Comparison of ENCODE assay signal across 7 cellular contexts in the genomic region with DNA sequence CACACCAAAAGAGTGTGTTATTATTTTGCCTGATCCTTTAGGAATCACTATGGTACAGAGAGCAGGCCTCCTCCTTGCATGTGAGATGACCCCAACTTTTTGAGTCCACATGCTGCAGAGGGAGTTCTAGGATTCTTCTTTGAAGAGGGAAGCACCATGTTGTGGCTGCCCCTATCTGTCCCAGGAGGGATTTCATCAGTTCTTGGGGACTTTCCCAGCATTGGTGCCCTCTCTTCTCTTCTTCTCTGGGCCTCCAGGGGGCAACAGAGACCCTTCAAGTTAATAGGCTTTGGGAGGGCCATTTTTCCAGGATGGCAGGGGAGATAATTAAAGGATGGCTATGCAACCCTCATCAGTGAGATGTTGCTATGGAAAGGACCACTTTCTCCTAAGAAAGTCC. TPM values are rescaled to one million over a fixed set of nuclear protein-coding genes. Genes with fewer than 3 reads are reported as not detected.
DNase-seq lines count a peak whose midpoint lies in the region; ATAC-seq and TF ChIP-seq lines count a peak whose summit lies in the region.

No MANE protein-coding gene starts in this region.

- no peaks in the 10 kb centered on the region for H3K9me3 ChIP-seq in sigmoid colon

- no peaks in the 10 kb centered on the region for H3K27me3 ChIP-seq in sigmoid colon

- H3K4me3 ChIP-seq in sigmoid colon = no peak overlapping the region

- no peak overlapping the region for H3K27ac ChIP-seq in sigmoid colon

- intact Hi-C loops in sigmoid colon (cut with DNase I) = no loop called here

- H3K36me3 ChIP-seq in sigmoid colon = no peaks in the 10 kb centered on the region

- TF ChIP-seq CTCF in sigmoid colon (IDR thresholded peaks at IDR 0.05) = no peak

- DNase-seq in GM03348 (ENCODE audit: low spot score) = peak; percentile 29
- DNase-seq in GM19240 (ENCODE audit: insufficient read length, low spot score) = peak; percentile 6
- DNase-seq in kidney tubule cell (ENCODE audit: low spot score) = peak; percentile 55
- DNase-seq in nucleus accumbens (lab: John Stamatoyannopoulos, UW) = no peak
- no peak for DNase-seq in sigmoid colon

- TF ChIP-seq EP300 in sigmoid colon (IDR thresholded peaks at IDR 0.05) = no peak

- TF ChIP-seq POLR2A in sigmoid colon (IDR thresholded peaks at IDR 0.05) = no peak

- no peaks in the 10 kb centered on the region for H3K4me1 ChIP-seq in sigmoid colon

- ATAC-seq in HG03159 (IDR thresholded peaks at IDR 0.05; ENCODE audit: unreplicated experiment) (peak; percentile 98), SK-N-SH treated with all-trans-retinoic acid at 6 μM for 48 hours (peak; percentile 80)

TF ChIP-seq in SK-N-SH treated with all-trans-retinoic acid at 6 μM for 48 hours, 23 proteins besides CTCF, POLR2A, EP300 and RAD21:
- TF ChIP-seq TCF4 (CRISPR knock-in tag; IDR thresholded peaks at IDR 0.05; ENCODE audit: borderline replicate concordance) (no peak), CSDC2 (CRISPR knock-in tag; IDR thresholded peaks at IDR 0.05) (no peak), RARB (CRISPR knock-in tag; IDR thresholded peaks at IDR 0.05) (no peak), SNAI2 (CRISPR knock-in tag; IDR thresholded peaks at IDR 0.05) (no peak), ZNF565 (CRISPR knock-in tag; conservative IDR thresholded peaks at IDR 0.05; ENCODE audit: low read depth) (no peak), ISL1 (CRISPR knock-in tag; IDR thresholded peaks at IDR 0.05) (no peak), GLIS3 (CRISPR knock-in tag; IDR thresholded peaks at IDR 0.05) (no peak), ZC3H10 (CRISPR knock-in tag; IDR thresholded peaks at IDR 0.05) (no peak), ZFP30 (CRISPR knock-in tag; IDR thresholded peaks at IDR 0.05) (no peak), BACH2 (CRISPR knock-in tag; IDR thresholded peaks at IDR 0.05; ENCODE audit: borderline replicate concordance) (no peak), ESRRG (CRISPR knock-in tag; IDR thresholded peaks at IDR 0.05) (no peak)
- TF ChIP-seq, protein P1, sequence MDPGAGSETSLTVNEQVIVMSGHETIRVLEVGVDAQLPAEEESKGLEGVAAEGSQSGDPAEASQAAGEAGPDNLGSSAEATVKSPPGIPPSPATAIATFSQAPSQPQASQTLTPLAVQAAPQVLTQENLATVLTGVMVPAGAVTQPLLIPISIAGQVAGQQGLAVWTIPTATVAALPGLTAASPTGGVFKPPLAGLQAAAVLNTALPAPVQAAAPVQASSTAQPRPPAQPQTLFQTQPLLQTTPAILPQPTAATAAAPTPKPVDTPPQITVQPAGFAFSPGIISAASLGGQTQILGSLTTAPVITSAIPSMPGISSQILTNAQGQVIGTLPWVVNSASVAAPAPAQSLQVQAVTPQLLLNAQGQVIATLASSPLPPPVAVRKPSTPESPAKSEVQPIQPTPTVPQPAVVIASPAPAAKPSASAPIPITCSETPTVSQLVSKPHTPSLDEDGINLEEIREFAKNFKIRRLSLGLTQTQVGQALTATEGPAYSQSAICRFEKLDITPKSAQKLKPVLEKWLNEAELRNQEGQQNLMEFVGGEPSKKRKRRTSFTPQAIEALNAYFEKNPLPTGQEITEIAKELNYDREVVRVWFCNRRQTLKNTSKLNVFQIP (CRISPR knock-in tag; IDR thresholded peaks at IDR 0.05; ENCODE audit: borderline replicate concordance, low read depth) = no peak
- TF ChIP-seq, protein P2, sequence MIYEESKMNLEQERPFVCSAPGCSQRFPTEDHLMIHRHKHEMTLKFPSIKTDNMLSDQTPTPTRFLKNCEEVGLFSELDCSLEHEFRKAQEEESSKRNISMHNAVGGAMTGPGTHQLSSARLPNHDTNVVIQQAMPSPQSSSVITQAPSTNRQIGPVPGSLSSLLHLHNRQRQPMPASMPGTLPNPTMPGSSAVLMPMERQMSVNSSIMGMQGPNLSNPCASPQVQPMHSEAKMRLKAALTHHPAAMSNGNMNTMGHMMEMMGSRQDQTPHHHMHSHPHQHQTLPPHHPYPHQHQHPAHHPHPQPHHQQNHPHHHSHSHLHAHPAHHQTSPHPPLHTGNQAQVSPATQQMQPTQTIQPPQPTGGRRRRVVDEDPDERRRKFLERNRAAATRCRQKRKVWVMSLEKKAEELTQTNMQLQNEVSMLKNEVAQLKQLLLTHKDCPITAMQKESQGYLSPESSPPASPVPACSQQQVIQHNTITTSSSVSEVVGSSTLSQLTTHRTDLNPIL (CRISPR knock-in tag; IDR thresholded peaks at IDR 0.05; ENCODE audit: low read depth) = no peak

RNA-seq across cellular contexts. Expression of a gene that starts 3.6 kb away (rescaled TPM):
- 1 to 10 TPM in 1 of 4 donors, not detected in 3; 1.8 TPM for total RNA-seq in sigmoid colon
- polyA plus RNA-seq in sigmoid colon = 1 to 10 TPM in 2 of 3 donors, under 1 TPM in 1; 0.60 to 5.3 (median 2.7) TPM

RNA-seq across cellular contexts. Expression of a gene that starts 14.0 kb away (rescaled TPM):
- total RNA-seq in sigmoid colon = not detected
- polyA plus RNA-seq in sigmoid colon = under 1 TPM in 2 of 3 donors, not detected in 1; 0.25 to 0.46 TPM

RNA-seq across cellular contexts. Expression of a gene that starts 49.0 kb away (rescaled TPM):
- 10 to 100 TPM in 2 of 4 donors, under 1 TPM in 1, not detected in 1; 0.36 to 28.5 (median 25.3) TPM for total RNA-seq in sigmoid colon
- polyA plus RNA-seq in sigmoid colon = 1 to 10 TPM in 2 of 3 donors, not detected in 1; 1.3 to 2.8 TPM

Comparison
In these comparisons a context has a peak if more than half of its experiments do, and no peak if none do; other contexts are left out.
1. DNase-seq: peak in GM03348 (single experiment), GM19240 (single experiment) and kidney tubule cell (single experiment); none in nucleus accumbens (0 of 56) and sigmoid colon (single experiment).